Comparison of ENCODE assay signal across 2 cellular contexts in the genomic region with DNA sequence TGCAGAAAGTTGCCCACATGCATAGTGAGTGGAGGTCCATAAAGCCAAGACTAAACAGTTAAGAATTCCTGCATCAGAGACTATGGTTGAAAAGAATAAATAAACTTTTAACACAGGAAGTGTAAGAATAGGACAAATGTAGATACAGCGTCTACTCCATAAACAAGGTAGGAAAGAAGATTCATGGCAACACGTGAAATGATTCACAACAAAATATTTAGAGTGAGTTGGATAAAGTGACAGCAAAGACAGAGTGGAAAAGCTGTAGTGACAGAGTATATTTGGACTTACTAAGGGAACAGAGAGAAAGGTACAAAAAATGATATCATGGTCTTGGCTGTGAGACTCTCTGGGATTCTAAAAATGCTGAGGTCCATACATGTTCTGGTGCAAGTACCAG.
TF ChIP-seq lines count a peak whose summit lies in the region.

No MANE protein-coding gene starts in this region.

TF ChIP-seq in GM23338, 12 proteins besides CTCF, POLR2A, EP300 and RAD21 (continued from another document):
- TF ChIP-seq NANOG (IDR thresholded peaks at IDR 0.05; ENCODE audit: borderline replicate concordance) (no peak), STAT1 (IDR thresholded peaks at IDR 0.05; ENCODE audit: unreplicated experiment) (no peak), POLR2AphosphoS5 (IDR thresholded peaks at IDR 0.05; ENCODE audit: low read depth) (no peak), ZNF331 (CRISPR knock-in tag; IDR thresholded peaks at IDR 0.05; ENCODE audit: low read depth) (no peak), EZH2 (IDR thresholded peaks at IDR 0.05; ENCODE audit: low read depth, unreplicated experiment) (no peak), ZNF114 (CRISPR knock-in tag; IDR thresholded peaks at IDR 0.05) (no peak)
- TF ChIP-seq, protein P1, sequence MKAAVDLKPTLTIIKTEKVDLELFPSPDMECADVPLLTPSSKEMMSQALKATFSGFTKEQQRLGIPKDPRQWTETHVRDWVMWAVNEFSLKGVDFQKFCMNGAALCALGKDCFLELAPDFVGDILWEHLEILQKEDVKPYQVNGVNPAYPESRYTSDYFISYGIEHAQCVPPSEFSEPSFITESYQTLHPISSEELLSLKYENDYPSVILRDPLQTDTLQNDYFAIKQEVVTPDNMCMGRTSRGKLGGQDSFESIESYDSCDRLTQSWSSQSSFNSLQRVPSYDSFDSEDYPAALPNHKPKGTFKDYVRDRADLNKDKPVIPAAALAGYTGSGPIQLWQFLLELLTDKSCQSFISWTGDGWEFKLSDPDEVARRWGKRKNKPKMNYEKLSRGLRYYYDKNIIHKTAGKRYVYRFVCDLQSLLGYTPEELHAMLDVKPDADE (IDR thresholded peaks at IDR 0.05), result no peak
- TF ChIP-seq, protein P2, sequence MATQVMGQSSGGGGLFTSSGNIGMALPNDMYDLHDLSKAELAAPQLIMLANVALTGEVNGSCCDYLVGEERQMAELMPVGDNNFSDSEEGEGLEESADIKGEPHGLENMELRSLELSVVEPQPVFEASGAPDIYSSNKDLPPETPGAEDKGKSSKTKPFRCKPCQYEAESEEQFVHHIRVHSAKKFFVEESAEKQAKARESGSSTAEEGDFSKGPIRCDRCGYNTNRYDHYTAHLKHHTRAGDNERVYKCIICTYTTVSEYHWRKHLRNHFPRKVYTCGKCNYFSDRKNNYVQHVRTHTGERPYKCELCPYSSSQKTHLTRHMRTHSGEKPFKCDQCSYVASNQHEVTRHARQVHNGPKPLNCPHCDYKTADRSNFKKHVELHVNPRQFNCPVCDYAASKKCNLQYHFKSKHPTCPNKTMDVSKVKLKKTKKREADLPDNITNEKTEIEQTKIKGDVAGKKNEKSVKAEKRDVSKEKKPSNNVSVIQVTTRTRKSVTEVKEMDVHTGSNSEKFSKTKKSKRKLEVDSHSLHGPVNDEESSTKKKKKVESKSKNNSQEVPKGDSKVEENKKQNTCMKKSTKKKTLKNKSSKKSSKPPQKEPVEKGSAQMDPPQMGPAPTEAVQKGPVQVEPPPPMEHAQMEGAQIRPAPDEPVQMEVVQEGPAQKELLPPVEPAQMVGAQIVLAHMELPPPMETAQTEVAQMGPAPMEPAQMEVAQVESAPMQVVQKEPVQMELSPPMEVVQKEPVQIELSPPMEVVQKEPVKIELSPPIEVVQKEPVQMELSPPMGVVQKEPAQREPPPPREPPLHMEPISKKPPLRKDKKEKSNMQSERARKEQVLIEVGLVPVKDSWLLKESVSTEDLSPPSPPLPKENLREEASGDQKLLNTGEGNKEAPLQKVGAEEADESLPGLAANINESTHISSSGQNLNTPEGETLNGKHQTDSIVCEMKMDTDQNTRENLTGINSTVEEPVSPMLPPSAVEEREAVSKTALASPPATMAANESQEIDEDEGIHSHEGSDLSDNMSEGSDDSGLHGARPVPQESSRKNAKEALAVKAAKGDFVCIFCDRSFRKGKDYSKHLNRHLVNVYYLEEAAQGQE (IDR thresholded peaks at IDR 0.05; ENCODE audit: unreplicated experiment), result no peak
- TF ChIP-seq, protein P3, sequence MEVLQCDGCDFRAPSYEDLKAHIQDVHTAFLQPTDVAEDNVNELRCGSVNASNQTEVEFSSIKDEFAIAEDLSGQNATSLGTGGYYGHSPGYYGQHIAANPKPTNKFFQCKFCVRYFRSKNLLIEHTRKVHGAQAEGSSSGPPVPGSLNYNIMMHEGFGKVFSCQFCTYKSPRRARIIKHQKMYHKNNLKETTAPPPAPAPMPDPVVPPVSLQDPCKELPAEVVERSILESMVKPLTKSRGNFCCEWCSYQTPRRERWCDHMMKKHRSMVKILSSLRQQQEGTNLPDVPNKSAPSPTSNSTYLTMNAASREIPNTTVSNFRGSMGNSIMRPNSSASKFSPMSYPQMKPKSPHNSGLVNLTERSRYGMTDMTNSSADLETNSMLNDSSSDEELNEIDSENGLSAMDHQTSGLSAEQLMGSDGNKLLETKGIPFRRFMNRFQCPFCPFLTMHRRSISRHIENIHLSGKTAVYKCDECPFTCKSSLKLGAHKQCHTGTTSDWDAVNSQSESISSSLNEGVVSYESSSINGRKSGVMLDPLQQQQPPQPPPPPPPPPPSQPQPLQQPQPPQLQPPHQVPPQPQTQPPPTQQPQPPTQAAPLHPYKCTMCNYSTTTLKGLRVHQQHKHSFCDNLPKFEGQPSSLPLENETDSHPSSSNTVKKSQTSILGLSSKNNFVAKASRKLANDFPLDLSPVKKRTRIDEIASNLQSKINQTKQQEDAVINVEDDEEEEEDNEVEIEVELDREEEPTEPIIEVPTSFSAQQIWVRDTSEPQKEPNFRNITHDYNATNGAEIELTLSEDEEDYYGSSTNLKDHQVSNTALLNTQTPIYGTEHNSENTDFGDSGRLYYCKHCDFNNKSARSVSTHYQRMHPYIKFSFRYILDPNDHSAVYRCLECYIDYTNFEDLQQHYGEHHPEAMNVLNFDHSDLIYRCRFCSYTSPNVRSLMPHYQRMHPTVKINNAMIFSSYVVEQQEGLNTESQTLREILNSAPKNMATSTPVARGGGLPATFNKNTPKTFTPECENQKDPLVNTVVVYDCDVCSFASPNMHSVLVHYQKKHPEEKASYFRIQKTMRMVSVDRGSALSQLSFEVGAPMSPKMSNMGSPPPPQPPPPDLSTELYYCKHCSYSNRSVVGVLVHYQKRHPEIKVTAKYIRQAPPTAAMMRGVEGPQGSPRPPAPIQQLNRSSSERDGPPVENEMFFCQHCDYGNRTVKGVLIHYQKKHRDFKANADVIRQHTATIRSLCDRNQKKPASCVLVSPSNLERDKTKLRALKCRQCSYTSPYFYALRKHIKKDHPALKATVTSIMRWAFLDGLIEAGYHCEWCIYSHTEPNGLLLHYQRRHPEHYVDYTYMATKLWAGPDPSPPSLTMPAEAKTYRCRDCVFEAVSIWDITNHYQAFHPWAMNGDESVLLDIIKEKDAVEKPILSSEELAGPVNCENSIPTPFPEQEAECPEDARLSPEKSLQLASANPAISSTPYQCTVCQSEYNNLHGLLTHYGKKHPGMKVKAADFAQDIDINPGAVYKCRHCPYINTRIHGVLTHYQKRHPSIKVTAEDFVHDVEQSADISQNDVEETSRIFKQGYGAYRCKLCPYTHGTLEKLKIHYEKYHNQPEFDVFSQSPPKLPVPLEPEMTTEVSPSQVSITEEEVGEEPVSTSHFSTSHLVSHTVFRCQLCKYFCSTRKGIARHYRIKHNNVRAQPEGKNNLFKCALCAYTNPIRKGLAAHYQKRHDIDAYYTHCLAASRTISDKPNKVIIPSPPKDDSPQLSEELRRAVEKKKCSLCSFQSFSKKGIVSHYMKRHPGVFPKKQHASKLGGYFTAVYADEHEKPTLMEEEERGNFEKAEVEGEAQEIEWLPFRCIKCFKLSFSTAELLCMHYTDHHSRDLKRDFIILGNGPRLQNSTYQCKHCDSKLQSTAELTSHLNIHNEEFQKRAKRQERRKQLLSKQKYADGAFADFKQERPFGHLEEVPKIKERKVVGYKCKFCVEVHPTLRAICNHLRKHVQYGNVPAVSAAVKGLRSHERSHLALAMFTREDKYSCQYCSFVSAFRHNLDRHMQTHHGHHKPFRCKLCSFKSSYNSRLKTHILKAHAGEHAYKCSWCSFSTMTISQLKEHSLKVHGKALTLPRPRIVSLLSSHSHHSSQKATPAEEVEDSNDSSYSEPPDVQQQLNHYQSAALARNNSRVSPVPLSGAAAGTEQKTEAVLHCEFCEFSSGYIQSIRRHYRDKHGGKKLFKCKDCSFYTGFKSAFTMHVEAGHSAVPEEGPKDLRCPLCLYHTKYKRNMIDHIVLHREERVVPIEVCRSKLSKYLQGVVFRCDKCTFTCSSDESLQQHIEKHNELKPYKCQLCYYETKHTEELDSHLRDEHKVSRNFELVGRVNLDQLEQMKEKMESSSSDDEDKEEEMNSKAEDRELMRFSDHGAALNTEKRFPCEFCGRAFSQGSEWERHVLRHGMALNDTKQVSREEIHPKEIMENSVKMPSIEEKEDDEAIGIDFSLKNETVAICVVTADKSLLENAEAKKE (CRISPR knock-in tag; IDR thresholded peaks at IDR 0.05), result no peak

TF ChIP-seq in H1, 55 proteins besides CTCF, POLR2A, EP300 and RAD21 (continued from another document):
- TF ChIP-seq KDM5A (IDR thresholded peaks at IDR 0.05; ENCODE audit: low read length), result no peak
- TF ChIP-seq TCF12 (IDR thresholded peaks at IDR 0.05; ENCODE audit: low read depth, low read length), result no peak
